25 cellular contexts compared by ENCODE assay signal in the genomic region with DNA sequence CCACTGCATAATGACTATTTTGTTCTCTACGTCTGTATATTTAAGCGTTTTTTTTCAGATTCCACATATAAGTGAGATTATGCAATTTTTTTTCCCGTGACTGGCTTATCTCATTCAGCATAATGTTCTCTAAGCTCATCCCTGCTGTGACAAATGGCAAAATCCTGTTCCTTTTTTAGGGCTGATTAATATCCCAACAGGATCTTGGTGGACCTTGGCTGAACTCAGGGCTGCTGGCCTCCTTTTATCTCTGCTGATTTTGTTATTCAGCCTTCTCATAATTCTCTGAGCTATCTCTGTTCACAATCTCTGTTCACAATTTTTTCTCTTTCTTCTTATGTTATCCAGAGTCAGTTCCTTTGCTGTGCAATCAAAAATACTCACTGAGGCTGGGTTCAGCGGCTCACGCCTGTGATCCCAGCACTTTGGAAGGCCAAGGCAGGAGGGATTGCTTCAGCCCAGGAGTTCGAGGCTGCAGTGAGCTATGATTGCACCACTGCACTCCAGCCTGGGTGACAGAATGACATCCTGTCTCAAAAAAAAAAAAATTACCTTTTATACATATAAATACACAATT.
"Had no signal": no experiment of that assay in that cellular context is flagged by ENCODE, and none has a peak within 500 bp of the region (broad histone marks: within the 10 kb centered on the region; RNA-seq: fewer than 3 reads in every experiment).

No MANE protein-coding gene starts in this region.

- H3K9ac ChIP-seq: neural progenitor cell had no signal

- H3K27ac ChIP-seq: esophagus squamous epithelium, gastrocnemius medialis, neural progenitor cell, prostate gland, right atrium auricular region, stomach, thyroid gland had no signal

- H3K9me3 Mint-ChIP-seq: nephron, neural progenitor cell, type B pancreatic cell had no signal

- H3K4me1 Mint-ChIP-seq: memory B cell; naive thymus-derived CD4-positive, alpha-beta T cell; stimulated activated effector memory CD8-positive, alpha-beta T cell treated with anti-CD3 and anti-CD28 coated beads, Interleukin-12 subunit alpha, Interleukin-12 subunit beta, amount 100 ng/mL, for 72 hours had no signal

- H3K27ac Mint-ChIP-seq: effector memory CD8-positive, alpha-beta T cell; memory B cell; naive thymus-derived CD4-positive, alpha-beta T cell; nephron; neural progenitor cell; stimulated activated effector memory CD8-positive, alpha-beta T cell treated with anti-CD3 and anti-CD28 coated beads, Interleukin-12 subunit alpha, Interleukin-12 subunit beta, amount 100 ng/mL, for 72 hours; type B pancreatic cell had no signal

- H3K4me1 ChIP-seq: esophagus squamous epithelium, gastrocnemius medialis, neural progenitor cell, prostate gland, right atrium auricular region, stomach, thyroid gland had no signal

- DNase-seq: cortex of kidney; effector memory CD8-positive, alpha-beta T cell; erythroblast; esophagus squamous epithelium; foreskin fibroblast; gastrocnemius medialis; head of caudate nucleus; kidney; midbrain; naive thymus-derived CD4-positive, alpha-beta T cell; stimulated activated CD4-positive, alpha-beta T cell treated with anti-CD3 and anti-CD28 coated beads, Interleukin-12 subunit alpha, Interleukin-12 subunit beta, amount 100 ng/mL, for 4 hours; stimulated activated CD4-positive, alpha-beta T cell treated with anti-CD3 and anti-CD28 coated beads, Interleukin-1b, Interleukin-23, amount 100 ng/mL, for 48 hours; stimulated activated CD4-positive, alpha-beta T cell treated with anti-CD3 and anti-CD28 coated beads, Interleukin-4, amount 100 ng/mL, for 1 hour; stimulated activated naive CD4-positive, alpha-beta T cell treated with Interleukin-2 at 50 U/mL for 16 hours; stomach; thyroid gland had no signal

- H3K27me3 Mint-ChIP-seq: effector memory CD8-positive, alpha-beta T cell; memory B cell; naive thymus-derived CD4-positive, alpha-beta T cell; type B pancreatic cell had no signal

- H3K4me3 ChIP-seq: esophagus squamous epithelium, gastrocnemius medialis, lung, neural progenitor cell, prostate gland, right atrium auricular region, smooth muscle cell, stomach, thyroid gland had no signal

- H2AFZ ChIP-seq: neural progenitor cell had no signal

- H3K36me3 Mint-ChIP-seq: memory B cell; naive thymus-derived CD4-positive, alpha-beta T cell; neural progenitor cell; stimulated activated effector memory CD8-positive, alpha-beta T cell treated with anti-CD3 and anti-CD28 coated beads, Interleukin-12 subunit alpha, Interleukin-12 subunit beta, amount 100 ng/mL, for 72 hours; type B pancreatic cell had no signal

- H3K36me3 ChIP-seq: esophagus squamous epithelium, gastrocnemius medialis, neural progenitor cell, prostate gland, right atrium auricular region, stomach, thyroid gland had no signal

- H3K27me3 ChIP-seq: esophagus squamous epithelium, gastrocnemius medialis, neural progenitor cell, right atrium auricular region, stomach, thyroid gland had no signal

- H3K9me3 ChIP-seq: esophagus squamous epithelium, gastrocnemius medialis, prostate gland, right atrium auricular region, thyroid gland had no signal

- H3K4me2 ChIP-seq: neural progenitor cell, smooth muscle cell had no signal

- H3K4me3 Mint-ChIP-seq: effector memory CD8-positive, alpha-beta T cell; memory B cell; naive thymus-derived CD4-positive, alpha-beta T cell; nephron; neural progenitor cell; stimulated activated effector memory CD8-positive, alpha-beta T cell treated with anti-CD3 and anti-CD28 coated beads, Interleukin-12 subunit alpha, Interleukin-12 subunit beta, amount 100 ng/mL, for 72 hours; type B pancreatic cell had no signal
